ENCODE assay signal across 1 cellular context in genomic region chr5:10874561-10874960, GRCh38.
TF ChIP-seq lines count a peak whose summit lies in the region.

No MANE protein-coding gene starts in this region.

TF ChIP-seq in GM23338, 12 proteins besides CTCF, POLR2A, EP300 and RAD21:
- TF ChIP-seq ZNF462 (CRISPR knock-in tag; IDR thresholded peaks at IDR 0.05) (no peak), JUNB (IDR thresholded peaks at IDR 0.05; ENCODE audit: unreplicated experiment) (no peak), ETS1 (IDR thresholded peaks at IDR 0.05) (no peak), ZNF331 (CRISPR knock-in tag; IDR thresholded peaks at IDR 0.05; ENCODE audit: low read depth) (no peak), ZNF114 (CRISPR knock-in tag; IDR thresholded peaks at IDR 0.05) (no peak), NANOG (IDR thresholded peaks at IDR 0.05; ENCODE audit: borderline replicate concordance) (no peak), REST (IDR thresholded peaks at IDR 0.05; ENCODE audit: unreplicated experiment) (no peak), EZH2 (IDR thresholded peaks at IDR 0.05; ENCODE audit: low read depth, unreplicated experiment) (no peak), POLR2AphosphoS5 (IDR thresholded peaks at IDR 0.05; ENCODE audit: low read depth) (no peak), CREB1 (CRISPR knock-in tag; IDR thresholded peaks at IDR 0.05; ENCODE audit: low read depth) (no peak), STAT1 (IDR thresholded peaks at IDR 0.05; ENCODE audit: unreplicated experiment) (no peak), EZH2phosphoT487 (IDR thresholded peaks at IDR 0.05; ENCODE audit: unreplicated experiment) (no peak)
